ENCODE assay signal across 19 cellular contexts in genomic region chr5:5323551-5323950, GRCh38.
DNase-seq lines count a peak whose midpoint lies in the region; ATAC-seq and TF ChIP-seq lines count a peak whose summit lies in the region.
"Had no signal": no experiment of that assay in that cellular context is flagged by ENCODE, and none has a peak within 500 bp of the region (broad histone marks: within the 10 kb centered on the region; RNA-seq: fewer than 3 reads in every experiment).

No MANE protein-coding gene starts in this region.

- H4K8ac ChIP-seq in trophoblast cell (ENCODE audit: low read depth, low read length), result no peak overlapping the region

- intact Hi-C loops in cardiac septum (cut with DNase I), result loop anchor here (5.0 kb wide), 1 partner anchor 56 kb away; no protein-coding TSS in a partner anchor
- intact Hi-C loops in left ventricle myocardium inferior (cut with micrococcal nuclease), result no loop called here
- intact Hi-C loops in prostate gland (cut with DNase I), result no loop called here

- WGBS in endodermal cell (ENCODE audit: insufficient coverage in 1 of 2, insufficient read length in 1 of 2), 2 experiments, result 80 to 97% methylated on average over 1 to 2 of the region's 2 CpGs
- WGBS in trophoblast cell (ENCODE audit: extremely low coverage, insufficient coverage, insufficient read length), result no CpG with 5 or more reads among the region's 2 CpGs
- 96% methylated on average over 2 of the region's 2 CpGs for WGBS in prostate gland

- H2BK5ac ChIP-seq in trophoblast cell (ENCODE audit: low read depth, low read length, poor library complexity), result no peak overlapping the region

- H2BK120ac ChIP-seq in trophoblast cell (ENCODE audit: insufficient read depth, low read length, poor library complexity), result no peak overlapping the region

- H2AK5ac ChIP-seq in trophoblast cell (ENCODE audit: low read length), result no peak overlapping the region

- no peak for TF ChIP-seq CTCF in left ventricle myocardium inferior (IDR thresholded peaks at IDR 0.05; ENCODE audit: borderline replicate concordance)
- no peak for TF ChIP-seq CTCF in endodermal cell (conservative IDR thresholded peaks at IDR 0.05)
- TF ChIP-seq CTCF in prostate gland (IDR thresholded peaks at IDR 0.05), result no peak

- H3K36me3 Mint-ChIP-seq in endodermal cell (ENCODE audit: low read depth), result no peaks in the 10 kb centered on the region
- H3K36me3 Mint-ChIP-seq: CD8-positive, alpha-beta T cell had no signal

- no peak overlapping the region for H3K27ac Mint-ChIP-seq in endodermal cell
- H3K27ac Mint-ChIP-seq: B cell; CD4-positive, alpha-beta T cell; CD8-positive, alpha-beta T cell had no signal

- H3K14ac ChIP-seq in trophoblast cell (ENCODE audit: low read length), result no peak overlapping the region

- no peaks in the 10 kb centered on the region for H3K9me3 Mint-ChIP-seq in endodermal cell

- peaks cover 20% of the 10 kb centered on the region for H3K27me3 ChIP-seq in left ventricle myocardium inferior (ENCODE audit: low read depth)
- H3K27me3 ChIP-seq in endodermal cell (ENCODE audit: control insufficient read depth, insufficient read depth, low read length, poor library complexity, severe bottlenecking), result no peaks in the 10 kb centered on the region
- H3K27me3 ChIP-seq in trophoblast cell (ENCODE audit: insufficient read depth, low read length), result no peaks in the 10 kb centered on the region
- H3K27me3 ChIP-seq in prostate gland (replicated peaks; ENCODE audit: insufficient read depth), result no peaks in the 10 kb centered on the region
- H3K27me3 ChIP-seq: BLaER1 treated with 17β-estradiol and CSF1 and Interleukin-3, amounts not matched to agents 10 nM and 100 nM had no signal

- no peak overlapping the region for H3K4ac ChIP-seq in trophoblast cell (ENCODE audit: low read depth, low read length)

- peaks cover 19% of the 10 kb centered on the region for H3K4me1 Mint-ChIP-seq in endodermal cell
- H3K4me1 Mint-ChIP-seq: B cell had no signal

- peaks cover 10% of the 10 kb centered on the region for H3K79me2 ChIP-seq in trophoblast cell (ENCODE audit: control insufficient read depth, insufficient read depth, low read length, poor library complexity)

- TF ChIP-seq POLR2A in prostate gland (IDR thresholded peaks at IDR 0.05), result no peak

- H3K9me3 ChIP-seq in left ventricle myocardium inferior (replicated peaks) (no peaks in the 10 kb centered on the region), endodermal cell (ENCODE audit: control insufficient read depth, low read length) (no peaks in the 10 kb centered on the region), trophoblast cell (ENCODE audit: insufficient read depth, low read depth, low read length) (peaks cover 2% of the 10 kb centered on the region), prostate gland (no peaks in the 10 kb centered on the region)
- H3K9me3 ChIP-seq: A549, Caco-2 had no signal

- H3K4me3 Mint-ChIP-seq in endodermal cell, result no peak overlapping the region
- H3K4me3 Mint-ChIP-seq: B cell; CD4-positive, alpha-beta T cell; CD8-positive, alpha-beta T cell had no signal

- H3K36me3 ChIP-seq in left ventricle myocardium inferior (no peaks in the 10 kb centered on the region), endodermal cell (ENCODE audit: control insufficient read depth, insufficient read depth, low read length) (no peaks in the 10 kb centered on the region), trophoblast cell (ENCODE audit: control insufficient read depth in 1 of 2, insufficient read depth in 2 of 2, low read length in 2 of 2) (no peaks in the 10 kb centered on the region), prostate gland (no peaks in the 10 kb centered on the region)
- H3K36me3 ChIP-seq: BLaER1 treated with 17β-estradiol and CSF1 and Interleukin-3, amounts not matched to agents 10 nM and 100 nM had no signal

- H3K9ac ChIP-seq in endodermal cell (ENCODE audit: extremely low read depth, low read length, poor library complexity, severe bottlenecking) (no peak overlapping the region), trophoblast cell (ENCODE audit: low read length) (no peak overlapping the region)
- H3K9ac ChIP-seq: BLaER1 treated with 17β-estradiol and CSF1 and Interleukin-3, amounts not matched to agents 10 nM and 100 nM had no signal

- H4K12ac ChIP-seq in trophoblast cell (ENCODE audit: low read depth, low read length), result no peak overlapping the region

- no peak for ATAC-seq in GM21528 (IDR thresholded peaks at IDR 0.05; ENCODE audit: low FRiP score, unreplicated experiment)
- ATAC-seq: A549; CD8-positive, alpha-beta T cell; GM12878 had no signal

- H2AFZ ChIP-seq in trophoblast cell (ENCODE audit: insufficient read depth, low read length, poor library complexity), result no peak overlapping the region

- peak overlapping the region; percentile 63 for H2BK12ac ChIP-seq in trophoblast cell (ENCODE audit: low read length)

- DNase-seq in cardiac septum (ENCODE audit: low spot score) (peak; percentile 1), left ventricle myocardium inferior (no peak), endodermal cell (peak; percentile 30), trophoblast cell (no peak), prostate gland (ENCODE audit: low spot score) (no peak)
- DNase-seq: AML-193; Caco-2; Calu3; CD4-positive, alpha-beta T cell; CD8-positive, alpha-beta T cell; DMS79 treated with DMSO at 0.1 percent for 48 hours; GF-D8 had no signal

- H3K27ac ChIP-seq in left ventricle myocardium inferior (replicated peaks) (no peak overlapping the region), endodermal cell (ENCODE audit: low read depth, low read length) (no peak overlapping the region), trophoblast cell (ENCODE audit: low read depth, low read length) (no peak overlapping the region), prostate gland (no peak overlapping the region)
- H3K27ac ChIP-seq: 22Rv1; A549; BLaER1 treated with 17β-estradiol and CSF1 and Interleukin-3, amounts not matched to agents 10 nM and 100 nM; C4-2B had no signal

- no peak overlapping the region for H3K4me2 ChIP-seq in trophoblast cell (ENCODE audit: low read length)
- H3K4me2 ChIP-seq: A549; BLaER1 treated with 17β-estradiol and CSF1 and Interleukin-3, amounts not matched to agents 10 nM and 100 nM had no signal

- H3K4me3 ChIP-seq in left ventricle myocardium inferior, result no peak overlapping the region
- H3K4me3 ChIP-seq in endodermal cell (ENCODE audit: low read length), result no peak overlapping the region
- H3K4me3 ChIP-seq in trophoblast cell (ENCODE audit: low read depth, low read length), result no peak overlapping the region
- no peak overlapping the region for H3K4me3 ChIP-seq in prostate gland
- H3K4me3 ChIP-seq: A549; BLaER1 treated with 17β-estradiol and CSF1 and Interleukin-3, amounts not matched to agents 10 nM and 100 nM; GM12878 had no signal

- no peaks in the 10 kb centered on the region for H3K4me1 ChIP-seq in left ventricle myocardium inferior
- peaks cover 8% of the 10 kb centered on the region for H3K4me1 ChIP-seq in endodermal cell (ENCODE audit: control insufficient read depth, insufficient read depth, low read length)
- peaks cover 18% of the 10 kb centered on the region in 2 experiments for H3K4me1 ChIP-seq in trophoblast cell (ENCODE audit: control insufficient read depth in 1 of 2, insufficient read depth in 2 of 2, low read length in 2 of 2)
- peaks cover 6% of the 10 kb centered on the region for H3K4me1 ChIP-seq in prostate gland (replicated peaks)
- H3K4me1 ChIP-seq: A549; BLaER1 treated with 17β-estradiol and CSF1 and Interleukin-3, amounts not matched to agents 10 nM and 100 nM; Caco-2 had no signal

- H3K18ac ChIP-seq in trophoblast cell (ENCODE audit: low read length), result no peak overlapping the region

- H3K23ac ChIP-seq in trophoblast cell (ENCODE audit: low read length), result no peak overlapping the region

- H3K27me3 Mint-ChIP-seq in endodermal cell (ENCODE audit: insufficient read depth), result peaks cover 2% of the 10 kb centered on the region
- H3K27me3 Mint-ChIP-seq: B cell; CD4-positive, alpha-beta T cell had no signal

- no peak overlapping the region for H4K91ac ChIP-seq in trophoblast cell (ENCODE audit: low read depth, low read length)

- peaks cover 33% of the 10 kb centered on the region for H3K79me1 ChIP-seq in trophoblast cell (ENCODE audit: low read length)

Comparison
In these comparisons a context has a peak if more than half of its experiments do, and no peak if none do; other contexts are left out.
1. DNase-seq: peak in cardiac septum (single experiment) and endodermal cell (single experiment); none in left ventricle myocardium inferior (single experiment), trophoblast cell (0 of 2) and prostate gland (single experiment).